Comparison of ENCODE assay signal across 8 cellular contexts in genomic region chr7:66739953-66740301, GRCh38. TPM values are rescaled to one million over a fixed set of nuclear protein-coding genes. Genes with fewer than 3 reads are reported as not detected.
DNase-seq lines count a peak whose midpoint lies in the region; ATAC-seq and TF ChIP-seq lines count a peak whose summit lies in the region.

No MANE protein-coding gene starts in this region.

- peaks cover 65% of the 10 kb centered on the region for H3K79me2 ChIP-seq in SU-DHL-6 (ENCODE audit: insufficient read depth, low read length)

- TF ChIP-seq POLR2A in heart left ventricle (IDR thresholded peaks at IDR 0.05): no peak
- no peak for TF ChIP-seq POLR2A in gastrocnemius medialis (IDR thresholded peaks at IDR 0.05)

- peaks cover 3% of the 10 kb centered on the region; the same call in 1 of the 2 replicates for H4K20me1 ChIP-seq in SU-DHL-6 (ENCODE audit: low read depth, low read length)

- peak overlapping the region; percentile 61 for H2AFZ ChIP-seq in SU-DHL-6 (ENCODE audit: low read depth, low read length, severe bottlenecking)

- H3K4me2 ChIP-seq in SU-DHL-6 (ENCODE audit: low read depth, low read length, poor library complexity, severe bottlenecking): peak overlapping the region; percentile 68

- TF ChIP-seq CTCF in heart left ventricle (IDR thresholded peaks at IDR 0.05) (no peak), SU-DHL-6 (IDR thresholded peaks at IDR 0.05; ENCODE audit: insufficient read depth, low read length, poor library complexity, severe bottlenecking) (no peak), foreskin fibroblast (IDR thresholded peaks at IDR 0.05; ENCODE audit: low read depth, low read length) (no peak), gastrocnemius medialis (IDR thresholded peaks at IDR 0.05 in 4 of 5, conservative IDR thresholded peaks at IDR 0.05 in 1 of 5) (no peak)

- H3K9me3 ChIP-seq in heart left ventricle: peaks cover 0 to 17% (median 6%) of the 10 kb centered on the region in 12 donors
- no peaks in the 10 kb centered on the region for H3K9me3 ChIP-seq in SU-DHL-6 (ENCODE audit: insufficient read depth, low read length)
- no peaks in the 10 kb centered on the region for H3K9me3 ChIP-seq in gastrocnemius medialis

- 11 to 21% (median 16%) methylated on average over 12 of the region's 12 CpGs for WGBS in heart left ventricle, 4 donors

- H3K27ac ChIP-seq in heart left ventricle: peak overlapping the region; percentile 88 to 100 (median 94)
- peak overlapping the region; percentile 72 for H3K27ac ChIP-seq in SU-DHL-6 (ENCODE audit: low read depth, low read length)
- peak overlapping the region; percentile 97 to 99 (median 98) for H3K27ac ChIP-seq in gastrocnemius medialis

- intact Hi-C loops in heart left ventricle (cut with DNase I) (loop anchor here in 4 of 10 donors (1.0 to 10.0 kb wide), 7 partner anchors 55 to 105 kb away; no protein-coding TSS in a partner anchor), left ventricle myocardium superior (cut with micrococcal nuclease) (no loop called here), gastrocnemius medialis (cut with DNase I; ENCODE audit: low total_unique reads) (loop anchor here (1.0 to 5.0 kb wide), 6 partner anchors 58 to 257 kb away; partner anchors contain the start of genes KCTD7 and TYW1)

- H3K27me3 ChIP-seq in heart left ventricle (no peaks in the 10 kb centered on the region), SU-DHL-6 (ENCODE audit: low read length) (no peaks in the 10 kb centered on the region), gastrocnemius medialis (no peaks in the 10 kb centered on the region)

- H3K4me3 ChIP-seq in heart left ventricle: peak overlapping the region; percentile 65 to 100 (median 96)
- peak overlapping the region; percentile 82 for H3K4me3 ChIP-seq in SU-DHL-6 (ENCODE audit: insufficient read depth, low read length, poor library complexity, severe bottlenecking)
- peak overlapping the region; percentile 87 to 95 for H3K4me3 ChIP-seq in foreskin fibroblast (ENCODE audit: low read depth in 1 of 2, low read length in 2 of 2)
- peak overlapping the region; percentile 82 to 100 (median 98) for H3K4me3 ChIP-seq in gastrocnemius medialis

- peak overlapping the region; percentile 92 for H3K9ac ChIP-seq in SU-DHL-6 (ENCODE audit: low read length)

- peaks cover 35% of the 10 kb centered on the region for H3F3A ChIP-seq in SU-DHL-6 (ENCODE audit: insufficient read depth)

- in situ Hi-C loops in gastrocnemius medialis (cut with MboI; ENCODE audit: low sequenced_read_pairs in 4 of 4): no loop called here

- H3K36me3 ChIP-seq in heart left ventricle: peaks cover 0 to 20% (median 0%) of the 10 kb centered on the region in 9 donors
- no peaks in the 10 kb centered on the region for H3K36me3 ChIP-seq in SU-DHL-6 (ENCODE audit: low read length)
- H3K36me3 ChIP-seq in gastrocnemius medialis: peaks cover 0 to 8% of the 10 kb centered on the region in 2 donors

- peaks cover 0 to 31% (median 15%) of the 10 kb centered on the region in 12 donors for H3K4me1 ChIP-seq in heart left ventricle
- peaks cover 15 to 16% of the 10 kb centered on the region in 2 donors for H3K4me1 ChIP-seq in gastrocnemius medialis

- DNase-seq in heart left ventricle: no peak
- no peak for DNase-seq in left ventricle myocardium superior
- peak in 1 of 2 donors; percentile 17 for DNase-seq in foreskin fibroblast
- no peak for DNase-seq in gastrocnemius medialis
- DNase-seq in ureter (ENCODE audit: low spot score): no peak

- no peaks in the 10 kb centered on the region for H3K9me2 ChIP-seq in SU-DHL-6 (replicated peaks; ENCODE audit: insufficient read depth, low read length)

- ATAC-seq in heart left ventricle (peak in 1 of 4 donors; percentile 0), left ventricle myocardium superior (no peak), gastrocnemius medialis (no peak), HG02852 (IDR thresholded peaks at IDR 0.05; ENCODE audit: unreplicated experiment) (no peak), HG02678 (IDR thresholded peaks at IDR 0.05; ENCODE audit: unreplicated experiment) (no peak)

RNA-seq across cellular contexts. Expression of gene RABGEF1, which starts 0.6 kb away (rescaled TPM):
- total RNA-seq in heart left ventricle (10 to 100 TPM; 14.8 to 21.2 (median 19.6) TPM), left ventricle myocardium superior (17.6 TPM), gastrocnemius medialis (10 to 100 TPM; 18.8 to 29.7 (median 24.9) TPM), ureter (31.8 TPM)
- polyA plus RNA-seq in heart left ventricle: 10 to 100 TPM in 1 of 2 donors, 1 to 10 TPM in 1; 5.7 to 15.8 TPM
